ENCODE assay signal across 1 cellular context in the genomic region with DNA sequence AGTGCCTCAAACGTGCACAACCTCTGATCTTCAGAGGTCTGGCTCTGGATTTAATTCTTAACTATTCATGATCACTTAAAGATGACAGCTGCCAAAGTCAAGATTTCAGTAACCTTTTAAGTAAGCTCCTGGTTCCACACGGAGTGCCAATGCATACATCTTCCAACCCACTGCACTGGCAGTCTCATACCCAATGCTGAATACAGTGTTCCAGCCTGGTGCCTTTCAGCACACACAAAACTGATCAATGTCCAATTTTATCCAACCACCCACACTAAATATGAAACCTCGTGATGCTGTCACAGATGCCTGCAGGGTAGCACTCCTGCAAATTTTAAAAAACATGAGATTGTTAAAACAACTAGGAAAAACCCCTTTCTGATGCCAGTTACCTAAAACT.
TF ChIP-seq lines count a peak whose summit lies in the region.

No MANE protein-coding gene starts in this region.

TF ChIP-seq in HepG2, 621 proteins besides CTCF, POLR2A, EP300 and RAD21:
- TF ChIP-seq PCBP1 (IDR thresholded peaks at IDR 0.05; ENCODE audit: borderline replicate concordance, low read depth, low read length) (no peak), ZNF143 (CRISPR knock-in tag; IDR thresholded peaks at IDR 0.05) (no peak), MBNL3 (CRISPR knock-in tag; conservative IDR thresholded peaks at IDR 0.05) (no peak), BRD4 (CRISPR knock-in tag; IDR thresholded peaks at IDR 0.05) (no peak), CEBPG (CRISPR knock-in tag; IDR thresholded peaks at IDR 0.05) (no peak), RBM22 (optimal IDR thresholded peaks at IDR 0.05; ENCODE audit: low read length) (peak; percentile 43), ZFYVE20 (CRISPR knock-in tag; IDR thresholded peaks at IDR 0.05; ENCODE audit: borderline replicate concordance, low read depth) (no peak)
- TF ChIP-seq, protein P1, sequence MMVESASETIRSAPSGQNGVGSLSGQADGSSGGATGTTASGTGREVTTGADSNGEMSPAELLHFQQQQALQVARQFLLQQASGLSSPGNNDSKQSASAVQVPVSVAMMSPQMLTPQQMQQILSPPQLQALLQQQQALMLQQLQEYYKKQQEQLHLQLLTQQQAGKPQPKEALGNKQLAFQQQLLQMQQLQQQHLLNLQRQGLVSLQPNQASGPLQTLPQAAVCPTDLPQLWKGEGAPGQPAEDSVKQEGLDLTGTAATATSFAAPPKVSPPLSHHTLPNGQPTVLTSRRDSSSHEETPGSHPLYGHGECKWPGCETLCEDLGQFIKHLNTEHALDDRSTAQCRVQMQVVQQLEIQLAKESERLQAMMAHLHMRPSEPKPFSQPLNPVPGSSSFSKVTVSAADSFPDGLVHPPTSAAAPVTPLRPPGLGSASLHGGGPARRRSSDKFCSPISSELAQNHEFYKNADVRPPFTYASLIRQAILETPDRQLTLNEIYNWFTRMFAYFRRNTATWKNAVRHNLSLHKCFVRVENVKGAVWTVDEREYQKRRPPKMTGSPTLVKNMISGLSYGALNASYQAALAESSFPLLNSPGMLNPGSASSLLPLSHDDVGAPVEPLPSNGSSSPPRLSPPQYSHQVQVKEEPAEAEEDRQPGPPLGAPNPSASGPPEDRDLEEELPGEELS (CRISPR knock-in tag; IDR thresholded peaks at IDR 0.05) = no peak
- TF ChIP-seq, protein P2, sequence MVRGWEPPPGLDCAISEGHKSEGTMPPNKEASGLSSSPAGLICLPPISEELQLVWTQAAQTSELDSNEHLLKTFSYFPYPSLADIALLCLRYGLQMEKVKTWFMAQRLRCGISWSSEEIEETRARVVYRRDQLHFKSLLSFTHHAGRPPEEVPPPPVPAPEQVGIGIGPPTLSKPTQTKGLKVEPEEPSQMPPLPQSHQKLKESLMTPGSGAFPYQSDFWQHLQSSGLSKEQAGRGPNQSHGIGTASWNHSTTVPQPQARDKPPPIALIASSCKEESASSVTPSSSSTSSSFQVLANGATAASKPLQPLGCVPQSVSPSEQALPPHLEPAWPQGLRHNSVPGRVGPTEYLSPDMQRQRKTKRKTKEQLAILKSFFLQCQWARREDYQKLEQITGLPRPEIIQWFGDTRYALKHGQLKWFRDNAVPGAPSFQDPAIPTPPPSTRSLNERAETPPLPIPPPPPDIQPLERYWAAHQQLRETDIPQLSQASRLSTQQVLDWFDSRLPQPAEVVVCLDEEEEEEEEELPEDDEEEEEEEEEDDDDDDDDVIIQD (CRISPR knock-in tag; IDR thresholded peaks at IDR 0.05; ENCODE audit: low read depth) = 0 out of 2 replicates have a peak, but pooled peaks have one; percentile 9
